In the genomic region with DNA sequence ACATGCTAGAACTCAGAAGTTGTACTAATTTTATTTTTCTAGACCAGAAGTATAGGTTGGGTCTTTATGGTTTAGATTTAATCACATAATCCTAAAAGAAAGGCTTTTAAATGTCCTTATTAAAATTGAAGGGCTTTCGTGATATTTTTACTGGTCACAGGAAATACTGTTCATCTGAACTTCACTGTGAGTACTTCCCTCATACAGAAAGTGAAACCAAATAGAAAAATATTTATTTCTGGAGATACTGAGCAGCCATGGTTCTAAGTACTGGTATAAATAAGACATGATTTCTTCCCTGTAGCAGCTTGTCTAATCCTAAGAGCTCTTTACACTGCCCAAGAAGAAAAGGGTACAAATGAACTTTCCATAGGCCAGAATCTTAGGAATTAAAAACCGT, we compare ENCODE assay signal across 8 cellular contexts. TPM values are rescaled to one million over a fixed set of nuclear protein-coding genes. Genes with fewer than 3 reads are reported as not detected.
DNase-seq lines count a peak whose midpoint lies in the region; ATAC-seq and TF ChIP-seq lines count a peak whose summit lies in the region.

No MANE protein-coding gene starts in this region.

- H3K27me3 Mint-ChIP-seq in activated naive CD4-positive, alpha-beta T cell treated with anti-CD3 and anti-CD28 coated beads for 36 hours (ENCODE audit: low read depth) = no peaks in the 10 kb centered on the region
- no peaks in the 10 kb centered on the region for H3K27me3 Mint-ChIP-seq in activated naive CD8-positive, alpha-beta T cell treated with anti-CD3 and anti-CD28 coated beads, Interleukin-2, amount 10 ng/mL, durations not matched to agents 7 days and 5 days

- H3K27me3 ChIP-seq in thyroid gland = no peaks in the 10 kb centered on the region

- CTCF ChIA-PET in activated naive CD4-positive, alpha-beta T cell treated with anti-CD3 and anti-CD28 coated beads for 36 hours (lab: Charles Lee) = interaction anchor here (0.6 to 2.2 kb wide), 3 partner anchors 9 to 214 kb away, joined by 3 to 5 read pairs (median 3); no protein-coding TSS in a partner anchor

- H3K4me3 Mint-ChIP-seq in activated naive CD4-positive, alpha-beta T cell treated with anti-CD3 and anti-CD28 coated beads for 36 hours = peak overlapping the region; percentile 88
- peak overlapping the region; percentile 95 for H3K4me3 Mint-ChIP-seq in activated naive CD8-positive, alpha-beta T cell treated with anti-CD3 and anti-CD28 coated beads, Interleukin-2, amount 10 ng/mL, durations not matched to agents 7 days and 5 days

- no peaks in the 10 kb centered on the region for H3K36me3 Mint-ChIP-seq in activated naive CD4-positive, alpha-beta T cell treated with anti-CD3 and anti-CD28 coated beads for 36 hours (ENCODE audit: low read depth)
- H3K36me3 Mint-ChIP-seq in activated naive CD8-positive, alpha-beta T cell treated with anti-CD3 and anti-CD28 coated beads, Interleukin-2, amount 10 ng/mL, durations not matched to agents 7 days and 5 days = peaks cover 12% of the 10 kb centered on the region

- H3K9me3 Mint-ChIP-seq in activated naive CD4-positive, alpha-beta T cell treated with anti-CD3 and anti-CD28 coated beads for 36 hours = no peaks in the 10 kb centered on the region
- no peaks in the 10 kb centered on the region for H3K9me3 Mint-ChIP-seq in activated naive CD8-positive, alpha-beta T cell treated with anti-CD3 and anti-CD28 coated beads, Interleukin-2, amount 10 ng/mL, durations not matched to agents 7 days and 5 days

- DNase-seq in activated naive CD4-positive, alpha-beta T cell treated with anti-CD3 and anti-CD28 coated beads for 36 hours = no peak
- DNase-seq in activated naive CD4-positive, alpha-beta T cell (lab: John Stamatoyannopoulos, UW) = no peak
- peak; percentile 19 for DNase-seq in Jurkat, Clone E6-1 (ENCODE audit: low read depth, low spot score)
- no peak for DNase-seq in activated naive CD8-positive, alpha-beta T cell treated with anti-CD3 and anti-CD28 coated beads, Interleukin-2, amount 10 ng/mL, durations not matched to agents 7 days and 5 days
- DNase-seq in kidney tubule cell (ENCODE audit: low spot score) (peak; percentile 50), thyroid gland (no peak)

- WGBS in thyroid gland, 2 donors = 24 to 31% methylated on average over 2 of the region's 2 CpGs

- H3K4me1 ChIP-seq in thyroid gland = peaks cover 30 to 39% of the 10 kb centered on the region in 2 donors

- H3K9me3 ChIP-seq in thyroid gland = no peaks in the 10 kb centered on the region

- no peak for TF ChIP-seq CTCF in thyroid gland (IDR thresholded peaks at IDR 0.05)

- H3K27ac ChIP-seq in thyroid gland = peak overlapping the region; percentile 72 to 88 (median 88)

- TF ChIP-seq POLR2A in thyroid gland (IDR thresholded peaks at IDR 0.05) = no peak

- intact Hi-C loops in activated naive CD4-positive, alpha-beta T cell treated with anti-CD3 and anti-CD28 coated beads for 36 hours (cut with micrococcal nuclease) = loop anchor here (1.0 to 10.0 kb wide), 3 partner anchors 101 to 704 kb away; partner anchors contain the start of genes ABHD5 and SEC22C
- intact Hi-C loops in thyroid gland (cut with DNase I) = no loop called here

- peaks cover 49% of the 10 kb centered on the region for H3K4me1 Mint-ChIP-seq in activated naive CD4-positive, alpha-beta T cell treated with anti-CD3 and anti-CD28 coated beads for 36 hours (ENCODE audit: low read depth)
- peaks cover 45% of the 10 kb centered on the region for H3K4me1 Mint-ChIP-seq in activated naive CD8-positive, alpha-beta T cell treated with anti-CD3 and anti-CD28 coated beads, Interleukin-2, amount 10 ng/mL, durations not matched to agents 7 days and 5 days

- H3K4me3 ChIP-seq in Jurkat, Clone E6-1 (ENCODE audit: low read length) = peak overlapping the region; percentile 60
- H3K4me3 ChIP-seq in thyroid gland (replicated peaks in 1 of 3) = peak overlapping the region in 1 of 3 donors; percentile 47

- H3K36me3 ChIP-seq in thyroid gland = no peaks in the 10 kb centered on the region

- peak; percentile 28 for ATAC-seq in activated naive CD8-positive, alpha-beta T cell treated with anti-CD3 and anti-CD28 coated beads, Interleukin-2, amount 10 ng/mL, durations not matched to agents 7 days and 5 days (ENCODE audit: low read depth)
- ATAC-seq in HG03097 (IDR thresholded peaks at IDR 0.05; ENCODE audit: low FRiP score, unreplicated experiment) (no peak), GM21381 (IDR thresholded peaks at IDR 0.05; ENCODE audit: unreplicated experiment) (no peak)

- POLR2A ChIA-PET in activated naive CD8-positive, alpha-beta T cell treated with anti-CD3 and anti-CD28 coated beads, Interleukin-2, amount 10 ng/mL, durations not matched to agents 7 days and 5 days (lab: Charles Lee) = interaction anchor here (1.0 to 7.1 kb wide), 4 partner anchors 9 to 101 kb away, joined by 3 to 46 read pairs (median 4); no protein-coding TSS in a partner anchor

- H3K27ac Mint-ChIP-seq in activated naive CD4-positive, alpha-beta T cell treated with anti-CD3 and anti-CD28 coated beads for 36 hours = peak overlapping the region; percentile 82
- peak overlapping the region; percentile 87 for H3K27ac Mint-ChIP-seq in activated naive CD8-positive, alpha-beta T cell treated with anti-CD3 and anti-CD28 coated beads, Interleukin-2, amount 10 ng/mL, durations not matched to agents 7 days and 5 days

RNA-seq across cellular contexts. Expression of gene SNRK, which starts 2.0 kb away (rescaled TPM):
- total RNA-seq in activated naive CD4-positive, alpha-beta T cell treated with anti-CD3 and anti-CD28 coated beads for 36 hours = 10 to 100 TPM; 21.1 TPM
- polyA plus RNA-seq in Jurkat, Clone E6-1 (2012; ENCODE audit: insufficient read depth, insufficient read length) = 15.3 TPM
- 10 to 100 TPM; 70.7 to 73.6 TPM for total RNA-seq in activated naive CD8-positive, alpha-beta T cell treated with anti-CD3 and anti-CD28 coated beads, Interleukin-2, amount 10 ng/mL, durations not matched to agents 7 days and 5 days
- total RNA-seq in thyroid gland = 10 to 100 TPM; 44.2 to 90.5 (median 65.0) TPM

Comparison
In these comparisons a context has a peak if more than half of its experiments do, and no peak if none do; other contexts are left out.
1. DNase-seq: peak in Jurkat, Clone E6-1 (single experiment) and kidney tubule cell (single experiment); none in activated naive CD4-positive, alpha-beta T cell treated with anti-CD3 and anti-CD28 coated beads for 36 hours (single experiment), activated naive CD4-positive, alpha-beta T cell (0 of 4), activated naive CD8-positive, alpha-beta T cell treated with anti-CD3 and anti-CD28 coated beads, Interleukin-2, amount 10 ng/mL, durations not matched to agents 7 days and 5 days (single experiment) and thyroid gland (0 of 2).